25 cellular contexts compared by ENCODE assay signal in the genomic region with DNA sequence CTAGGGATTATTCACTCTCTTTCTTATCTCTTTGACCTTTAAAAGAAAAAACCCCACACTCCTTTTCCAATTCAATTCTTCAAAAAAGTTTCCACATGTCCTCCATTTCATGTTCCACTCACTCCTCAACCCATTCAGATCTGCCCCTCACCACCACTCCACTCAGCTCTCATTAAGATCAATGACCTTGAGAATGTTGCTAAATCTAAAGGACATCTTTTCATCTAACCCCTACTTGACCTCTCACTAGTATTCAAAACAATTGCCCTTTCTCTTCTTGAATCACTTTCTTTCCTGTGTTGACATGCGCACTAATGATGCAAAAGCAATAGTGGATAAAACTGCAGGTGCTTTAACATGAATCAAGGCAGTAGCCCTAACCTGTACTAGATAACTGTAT. TPM values are rescaled to one million over a fixed set of nuclear protein-coding genes. Genes with fewer than 3 reads are reported as not detected.
A peak's percentile ranks its signal among the peaks of the same experiment; 100 is the strongest.
DNase-seq lines count a peak whose midpoint lies in the region; TF ChIP-seq lines count a peak whose summit lies in the region.
"Had no signal": no experiment of that assay in that cellular context is flagged by ENCODE, and none has a peak within 500 bp of the region (broad histone marks: within the 10 kb centered on the region; RNA-seq: fewer than 3 reads in every experiment).

No MANE protein-coding gene starts in this region.

- TF ChIP-seq EP300 in stomach (IDR thresholded peaks at IDR 0.05), result no peak

- peaks cover 6 to 59% (median 32%) of the 10 kb centered on the region in 4 donors for H3K36me3 ChIP-seq in stomach

- peaks cover 5 to 79% (median 50%) of the 10 kb centered on the region in 4 donors for H3K4me1 ChIP-seq in stomach

- no peaks in the 10 kb centered on the region for H3K9me3 Mint-ChIP-seq in activated T-cell treated with anti-CD3 and anti-CD28 coated beads, Interleukin-2, amount 50 U/mL, for 24 hours
- H3K9me3 Mint-ChIP-seq in IgD-negative memory B cell (no peaks in the 10 kb centered on the region), osteocyte (ENCODE audit: unreplicated experiment) (no peaks in the 10 kb centered on the region)
- no peaks in the 10 kb centered on the region for H3K9me3 Mint-ChIP-seq in activated naive CD8-positive, alpha-beta T cell treated with anti-CD3 and anti-CD28 coated beads for 36 hours

- H3K36me3 Mint-ChIP-seq in activated T-cell treated with anti-CD3 and anti-CD28 coated beads, Interleukin-2, amount 50 U/mL, for 24 hours (ENCODE audit: low read depth), result peaks cover 77% of the 10 kb centered on the region
- H3K36me3 Mint-ChIP-seq in IgD-negative memory B cell, result peaks cover 3% of the 10 kb centered on the region
- H3K36me3 Mint-ChIP-seq in activated naive CD8-positive, alpha-beta T cell treated with anti-CD3 and anti-CD28 coated beads for 36 hours, result peaks cover 33% of the 10 kb centered on the region
- H3K36me3 Mint-ChIP-seq in osteocyte (ENCODE audit: unreplicated experiment), result peaks cover 25% of the 10 kb centered on the region

- no peaks in the 10 kb centered on the region for H3K27me3 Mint-ChIP-seq in activated T-cell treated with anti-CD3 and anti-CD28 coated beads, Interleukin-2, amount 50 U/mL, for 24 hours
- no peaks in the 10 kb centered on the region for H3K27me3 Mint-ChIP-seq in IgD-negative memory B cell
- H3K27me3 Mint-ChIP-seq in activated naive CD8-positive, alpha-beta T cell treated with anti-CD3 and anti-CD28 coated beads for 36 hours, result no peaks in the 10 kb centered on the region
- H3K27me3 Mint-ChIP-seq in osteocyte (ENCODE audit: unreplicated experiment), result no peaks in the 10 kb centered on the region

- DNase-seq in activated T-cell treated with anti-CD3 and anti-CD28 coated beads, Interleukin-2, amount 50 U/mL, for 24 hours, result no peak
- DNase-seq in activated T-cell treated with anti-CD3 and anti-CD28 coated beads, Interleukin-2, amount 50 U/mL, for 1 hour, result no peak
- no peak for DNase-seq in activated naive CD8-positive, alpha-beta T cell treated with anti-CD3 and anti-CD28 coated beads for 36 hours
- DNase-seq in osteocyte (ENCODE audit: extremely low spot score, unreplicated experiment), result peak; percentile 4
- no peak for DNase-seq in GM19240 (ENCODE audit: insufficient read length, low spot score)
- DNase-seq in stomach, result no peak
- no peak for DNase-seq in activated CD4-positive, alpha-beta T cell treated with anti-CD3 and anti-CD28 coated beads, Interleukin-2, amount 50 U/mL, for 48 hours
- DNase-seq: activated naive CD4-positive, alpha-beta T cell treated with Interleukin-2 at 50 U/mL for 16 hours; Caco-2; central memory CD4-positive, alpha-beta T cell; DMS79 treated with DMSO at 0.1 percent for 48 hours; dorsolateral prefrontal cortex; H7; kidney; lower lobe of right lung; NCI-H1694 treated with DMSO at 0.1 percent for 48 hours; NCI-H226; NCI-H748 treated with DMSO at 0.1 percent for 48 hours; stimulated activated CD4-positive, alpha-beta T cell treated with anti-CD3 and anti-CD28 coated beads, Interleukin-1b, Interleukin-23, amount 100 ng/mL, for 48 hours had no signal

- H3K4me3 Mint-ChIP-seq in activated T-cell treated with anti-CD3 and anti-CD28 coated beads, Interleukin-2, amount 50 U/mL, for 24 hours, result no peak overlapping the region
- H3K4me3 Mint-ChIP-seq in IgD-negative memory B cell (no peak overlapping the region), osteocyte (ENCODE audit: unreplicated experiment) (no peak overlapping the region)
- H3K4me3 Mint-ChIP-seq in activated naive CD8-positive, alpha-beta T cell treated with anti-CD3 and anti-CD28 coated beads for 36 hours, result no peak overlapping the region

- intact Hi-C loops in stomach (cut with DNase I; ENCODE audit: low total_unique reads), result no loop called here

- H3K4me3 ChIP-seq in stomach, result no peak overlapping the region
- H3K4me3 ChIP-seq: A549, ascending aorta, dorsolateral prefrontal cortex, lower lobe of right lung, skin epidermis, suprapubic skin had no signal

- H3K9me3 ChIP-seq in stomach, result no peaks in the 10 kb centered on the region
- H3K9me3 ChIP-seq: A549, ascending aorta, Caco-2, lower lobe of right lung, suprapubic skin had no signal

- H3K27me3 ChIP-seq in stomach, result no peaks in the 10 kb centered on the region
- H3K27me3 ChIP-seq: ascending aorta, dorsolateral prefrontal cortex, suprapubic skin had no signal

- peaks cover 68% of the 10 kb centered on the region for H3K4me1 Mint-ChIP-seq in activated T-cell treated with anti-CD3 and anti-CD28 coated beads, Interleukin-2, amount 50 U/mL, for 24 hours (ENCODE audit: low read depth)
- H3K4me1 Mint-ChIP-seq in IgD-negative memory B cell, result peaks cover 21 to 36% (median 35%) of the 10 kb centered on the region in 3 donors
- H3K4me1 Mint-ChIP-seq in activated naive CD8-positive, alpha-beta T cell treated with anti-CD3 and anti-CD28 coated beads for 36 hours, result peaks cover 52% of the 10 kb centered on the region
- peaks cover 56% of the 10 kb centered on the region for H3K4me1 Mint-ChIP-seq in osteocyte (ENCODE audit: unreplicated experiment)

- H3K27ac ChIP-seq in stomach, result no peak overlapping the region
- H3K27ac ChIP-seq: A549, dorsolateral prefrontal cortex, lower lobe of right lung, RWPE1, skin epidermis, suprapubic skin had no signal

- no peak for TF ChIP-seq POLR2A in stomach (IDR thresholded peaks at IDR 0.05)

- peak overlapping the region; percentile 60 for H3K27ac Mint-ChIP-seq in activated T-cell treated with anti-CD3 and anti-CD28 coated beads, Interleukin-2, amount 50 U/mL, for 24 hours
- H3K27ac Mint-ChIP-seq in IgD-negative memory B cell, result peak overlapping the region in 2 of 3 donors; percentile 6 to 57
- peak overlapping the region; percentile 57 for H3K27ac Mint-ChIP-seq in activated naive CD8-positive, alpha-beta T cell treated with anti-CD3 and anti-CD28 coated beads for 36 hours
- H3K27ac Mint-ChIP-seq in osteocyte (ENCODE audit: unreplicated experiment), result peak overlapping the region; percentile 19

- TF ChIP-seq CTCF in osteocyte (IDR thresholded peaks at IDR 0.05), result no peak
- TF ChIP-seq CTCF in stomach (IDR thresholded peaks at IDR 0.05), result no peak

- 77 to 100% (median 94%) methylated on average over 1 of the region's 1 CpG for WGBS in stomach, 5 donors

RNA-seq across cellular contexts. Expression of a gene that starts 9.9 kb away (rescaled TPM):
- 30.9 TPM for polyA plus RNA-seq in IgD-negative memory B cell
- total RNA-seq in activated naive CD8-positive, alpha-beta T cell treated with anti-CD3 and anti-CD28 coated beads for 36 hours, result 10 to 100 TPM; 78.6 to 89.2 TPM
- 160 and 175 TPM in 2 replicates for total RNA-seq in osteocyte
- total RNA-seq in stomach, result 100 to 1,000 TPM; 158 to 529 (median 237) TPM
- polyA plus RNA-seq in stomach, result 10 to 100 TPM; 33.5 to 44.3 (median 35.6) TPM
